In the genomic region with DNA sequence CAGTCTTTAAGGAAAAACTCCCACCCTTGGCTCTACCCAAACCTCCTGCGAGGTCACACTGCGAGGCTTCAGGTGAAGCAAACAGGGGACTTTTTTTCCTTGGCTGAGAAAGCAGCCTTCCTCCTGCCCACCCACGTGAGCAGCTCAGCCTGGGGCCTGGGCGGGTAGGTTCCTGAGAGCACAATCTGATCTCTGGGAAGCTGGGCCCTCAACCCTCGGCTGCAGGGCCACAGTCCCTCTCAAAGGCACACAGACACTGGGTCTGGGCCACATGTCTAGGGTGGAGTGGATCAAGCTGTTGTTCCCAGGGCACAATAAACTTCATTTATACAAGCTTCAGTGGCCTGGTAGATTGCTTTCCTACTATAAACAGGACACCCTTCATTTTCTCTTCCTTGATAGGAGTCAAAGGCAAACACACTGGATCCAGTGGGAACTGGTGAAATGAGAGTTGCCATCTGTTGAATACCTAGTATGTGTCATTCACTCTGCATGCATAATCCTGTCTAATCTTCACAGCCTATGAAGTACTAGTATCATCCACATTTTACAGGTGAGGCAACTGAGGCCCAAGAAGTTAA, we compare ENCODE assay signal across 8 cellular contexts. TPM values are rescaled to one million over a fixed set of nuclear protein-coding genes. Genes with fewer than 3 reads are reported as not detected.
DNase-seq lines count a peak whose midpoint lies in the region; ATAC-seq, FAIRE-seq and TF ChIP-seq lines count a peak whose summit lies in the region.

No MANE protein-coding gene starts in this region.

- no peak for ATAC-seq in HG03432 (IDR thresholded peaks at IDR 0.05; ENCODE audit: unreplicated experiment)
- no peak for ATAC-seq in GM21423 (IDR thresholded peaks at IDR 0.05; ENCODE audit: unreplicated experiment)

- 0 out of 2 replicates have a peak, but pooled peaks have one; percentile 13 for TF ChIP-seq POLR2A in GM12891 (IDR thresholded peaks at IDR 0.05; ENCODE audit: low read depth, low read length)

- H3K4me3 ChIP-seq in epithelial cell of proximal tubule (ENCODE audit: low read depth, low read length), result peak overlapping the region; percentile 26

- H3K27ac ChIP-seq in RWPE1, result peak overlapping the region; percentile 98

- no peak for DNase-seq in GM12891 (ENCODE audit: insufficient read length, low spot score)
- DNase-seq in RWPE1 (ENCODE audit: low spot score), result no peak
- DNase-seq in epithelial cell of proximal tubule (ENCODE audit: low read depth), result no peak
- peak; percentile 88 for DNase-seq in pons (ENCODE audit: low spot score)
- no peak for DNase-seq in GOT3 (lab: John Stamatoyannopoulos, UW)
- no peak for DNase-seq in stimulated activated CD4-positive, alpha-beta T cell treated with anti-CD3 and anti-CD28 coated beads, Interleukin-1b, Interleukin-23, amount 100 ng/mL, for 48 hours

- POLR2A ChIA-PET in RWPE1 (lab: Yijun Ruan, JAX; ENCODE audit: low non-redundant PET), result interaction anchor here (0.6 to 1.4 kb wide), 3 partner anchors 13 to 155 kb away, joined by 4 to 5 read pairs (median 5); no protein-coding TSS in a partner anchor

- peak; percentile 35 for FAIRE-seq in GM12891 (lab: Jason Lieb, UNC)

- CTCF ChIA-PET in RWPE1 (lab: Yijun Ruan, JAX), result interaction anchor here (1.6 to 2.9 kb wide), 2 partner anchors 11 to 27 kb away, joined by 6 to 13 read pairs; no protein-coding TSS in a partner anchor

- TF ChIP-seq CTCF in RWPE1 (conservative IDR thresholded peaks at IDR 0.05; ENCODE audit: low read depth), result no peak
- TF ChIP-seq CTCF in epithelial cell of proximal tubule (conservative IDR thresholded peaks at IDR 0.05; ENCODE audit: low read depth, low read length), result no peak

TF ChIP-seq in GM12891, 5 proteins besides CTCF, POLR2A, EP300 and RAD21:
- TF ChIP-seq TAF1 (IDR thresholded peaks at IDR 0.05; ENCODE audit: low read depth, low read length) (no peak), POU2F2 (IDR thresholded peaks at IDR 0.05; ENCODE audit: low read depth, low read length) (no peak), PAX5 (IDR thresholded peaks at IDR 0.05; ENCODE audit: insufficient read depth, low read length, severe bottlenecking) (no peak), POLR2AphosphoS5 (IDR thresholded peaks at IDR 0.05; ENCODE audit: low read depth, low read length) (no peak), SPI1 (IDR thresholded peaks at IDR 0.05; ENCODE audit: low read depth, low read length) (no peak)

RNA-seq across cellular contexts. Expression of a gene that starts 41.3 kb away (rescaled TPM):
- 18.6 TPM for polyA plus RNA-seq in GM12891 (2012; ENCODE audit: low read depth, missing spikeins)
- total RNA-seq in epithelial cell of proximal tubule, result 22.9 and 23.6 TPM in 2 replicates
